Comparison of ENCODE assay signal across 20 cellular contexts in genomic region chr11:399731-400211, GRCh38. TPM values are rescaled to one million over a fixed set of nuclear protein-coding genes. Genes with fewer than 3 reads are reported as not detected.
"Had no signal": no experiment of that assay in that cellular context is flagged by ENCODE, and none has a peak within 500 bp of the region (broad histone marks: within the 10 kb centered on the region; RNA-seq: fewer than 3 reads in every experiment).

No MANE protein-coding gene starts in this region.

- H3K27ac ChIP-seq: body of pancreas, esophagus squamous epithelium, heart right ventricle, ovary, psoas muscle, sigmoid colon, thyroid gland, WERI-Rb-1 had no signal

- H3K4me3 Mint-ChIP-seq: activated naive CD8-positive, alpha-beta T cell treated with anti-CD3 and anti-CD28 coated beads, Interleukin-2, amount 10 ng/mL, durations not matched to agents 7 days and 5 days; activated T-cell treated with anti-CD3 and anti-CD28 coated beads, Interleukin-2, amount 50 U/mL, for 72 hours; effector memory CD8-positive, alpha-beta T cell had no signal

- H3K36me3 ChIP-seq: heart right ventricle, ovary, sigmoid colon, WERI-Rb-1 had no signal

- FAIRE-seq: urothelium cell line had no signal

- H3K27me3 Mint-ChIP-seq: activated naive CD8-positive, alpha-beta T cell treated with anti-CD3 and anti-CD28 coated beads, Interleukin-2, amount 10 ng/mL, durations not matched to agents 7 days and 5 days; effector memory CD8-positive, alpha-beta T cell had no signal

- H3K36me3 Mint-ChIP-seq: activated naive CD8-positive, alpha-beta T cell treated with anti-CD3 and anti-CD28 coated beads, Interleukin-2, amount 10 ng/mL, durations not matched to agents 7 days and 5 days; immature natural killer cell had no signal

- H3K4me1 Mint-ChIP-seq: activated naive CD8-positive, alpha-beta T cell treated with anti-CD3 and anti-CD28 coated beads, Interleukin-2, amount 10 ng/mL, durations not matched to agents 7 days and 5 days had no signal

- H3K4me1 ChIP-seq: psoas muscle had no signal

- H3K27me3 ChIP-seq: body of pancreas, ovary, thyroid gland had no signal

- H3K27ac Mint-ChIP-seq: activated naive CD8-positive, alpha-beta T cell treated with anti-CD3 and anti-CD28 coated beads, Interleukin-2, amount 10 ng/mL, durations not matched to agents 7 days and 5 days; activated T-cell treated with anti-CD3 and anti-CD28 coated beads, Interleukin-2, amount 50 U/mL, for 72 hours; immature natural killer cell had no signal

- H3K9me3 ChIP-seq: body of pancreas, esophagus squamous epithelium, ovary, psoas muscle, sigmoid colon, thyroid gland had no signal

- DNase-seq: activated CD4-positive, alpha-beta T cell treated with anti-CD3 and anti-CD28 coated beads, Interleukin-2, amount 50 U/mL, for 4 hours; activated gamma-delta T cell treated with Interleukin-2 at 50 U/mL for 16 hours; activated naive CD8-positive, alpha-beta T cell treated with anti-CD3 and anti-CD28 coated beads, Interleukin-2, amount 10 ng/mL, durations not matched to agents 7 days and 5 days; body of pancreas; caudate nucleus; effector memory CD8-positive, alpha-beta T cell; esophagus squamous epithelium; immature natural killer cell; kidney glomerular epithelial cell; left ventricle myocardium superior; psoas muscle; sigmoid colon; stimulated activated naive CD4-positive, alpha-beta T cell; thyroid gland; WERI-Rb-1 had no signal

- H3K9me3 Mint-ChIP-seq: effector memory CD8-positive, alpha-beta T cell; immature natural killer cell had no signal

- ATAC-seq: activated T-cell treated with anti-CD3 and anti-CD28 coated beads, Interleukin-2, amount 50 U/mL, for 72 hours; body of pancreas; effector memory CD8-positive, alpha-beta T cell; heart right ventricle; left ventricle myocardium superior; psoas muscle had no signal

- H3K4me3 ChIP-seq: body of pancreas, esophagus squamous epithelium, heart right ventricle, ovary, psoas muscle, sigmoid colon, thyroid gland had no signal

RNA-seq across cellular contexts. Expression of gene PKP3, which starts 5.8 kb away (rescaled TPM):
- total RNA-seq: T-helper 1 cell treated with Interleukin-12 subunit alpha and Interleukin-12 subunit beta and Interleukin-4 antibody, amounts not matched to agents 30 ng/mL and 1 ng/mL, for 36 hours had no signal
